ENCODE assay signal across 13 cellular contexts in genomic region chr20:3121955-3122610, GRCh38. TPM values are rescaled to one million over a fixed set of nuclear protein-coding genes. Genes with fewer than 3 reads are reported as not detected.
DNase-seq lines count a peak whose midpoint lies in the region; FAIRE-seq and TF ChIP-seq lines count a peak whose summit lies in the region.
"Had no signal": no experiment of that assay in that cellular context is flagged by ENCODE, and none has a peak within 500 bp of the region (broad histone marks: within the 10 kb centered on the region; RNA-seq: fewer than 3 reads in every experiment).

No MANE protein-coding gene starts in this region.

- DNase-seq in CD1c-positive myeloid dendritic cell (ENCODE audit: extremely low spot score) (peak; percentile 63), kidney (peak; percentile 49), substantia nigra (lab: John Stamatoyannopoulos, UW) (no peak), ecto neural progenitor cell (ENCODE audit: low spot score) (no peak), SW 1271 (lab: John Stamatoyannopoulos, UW) (no peak)
- DNase-seq in CD8-positive, alpha-beta memory T cell, result no peak
- DNase-seq in activated CD4-positive, alpha-beta memory T cell treated with anti-CD3 and anti-CD28 coated beads, Interleukin-2, amount 10 ng/mL, durations not matched to agents 7 days and 5 days, result no peak
- DNase-seq: EL, NCI-H1417 treated with DMSO at 0.1 percent for 48 hours, NCI-H345 had no signal

- H3K27ac Mint-ChIP-seq in CD8-positive, alpha-beta memory T cell, result peak overlapping the region in 6 of 8 donors; percentile 47 to 93 (median 80)
- H3K27ac Mint-ChIP-seq in activated CD4-positive, alpha-beta memory T cell treated with anti-CD3 and anti-CD28 coated beads, Interleukin-2, amount 10 ng/mL, durations not matched to agents 7 days and 5 days, result peak overlapping the region; percentile 88
- H3K27ac Mint-ChIP-seq: WTC11 had no signal

- intact Hi-C loops in kidney (cut with DNase I), result no loop called here

- H3K9me3 ChIP-seq in CD8-positive, alpha-beta memory T cell (ENCODE audit: low read length), result no peaks in the 10 kb centered on the region
- no peaks in the 10 kb centered on the region for H3K9me3 ChIP-seq in kidney (ENCODE audit: control insufficient read depth in 1 of 2, low read length in 2 of 2)

- peaks cover 34% of the 10 kb centered on the region for H3K4me1 ChIP-seq in CD8-positive, alpha-beta memory T cell (ENCODE audit: insufficient read depth, low read length)
- no peaks in the 10 kb centered on the region for H3K4me1 ChIP-seq in kidney (ENCODE audit: control insufficient read depth in 1 of 2, insufficient read depth in 1 of 2, low read depth in 1 of 2, low read length in 2 of 2)

- POLR2A ChIA-PET in CD8-positive, alpha-beta memory T cell (lab: Charles Lee), result no interaction called here
- POLR2A ChIA-PET in activated CD4-positive, alpha-beta memory T cell treated with anti-CD3 and anti-CD28 coated beads, Interleukin-2, amount 10 ng/mL, durations not matched to agents 7 days and 5 days (lab: Charles Lee), result interaction anchor here (1.0 to 2.4 kb wide), 4 partner anchors 35 to 82 kb away, joined by 3 to 5 read pairs (median 4); partner anchors contain the start of genes FASTKD5 and UBOX5

- no peaks in the 10 kb centered on the region for H3K27me3 ChIP-seq in CD8-positive, alpha-beta memory T cell (ENCODE audit: insufficient read depth, low read length, poor library complexity, severe bottlenecking)
- H3K27me3 ChIP-seq: hepatocyte had no signal

- no peak for FAIRE-seq in kidney (lab: Jason Lieb, UNC)

- H3K4me1 Mint-ChIP-seq in CD8-positive, alpha-beta memory T cell, result peaks cover 25 to 35% (median 35%) of the 10 kb centered on the region in 3 donors
- peaks cover 38% of the 10 kb centered on the region for H3K4me1 Mint-ChIP-seq in activated CD4-positive, alpha-beta memory T cell treated with anti-CD3 and anti-CD28 coated beads, Interleukin-2, amount 10 ng/mL, durations not matched to agents 7 days and 5 days
- H3K4me1 Mint-ChIP-seq: WTC11 had no signal

- peaks cover 0 to 2% (median 0%) of the 10 kb centered on the region in 5 donors for H3K9me3 Mint-ChIP-seq in CD8-positive, alpha-beta memory T cell
- H3K9me3 Mint-ChIP-seq in activated CD4-positive, alpha-beta memory T cell treated with anti-CD3 and anti-CD28 coated beads, Interleukin-2, amount 10 ng/mL, durations not matched to agents 7 days and 5 days, result peaks cover 6% of the 10 kb centered on the region

- no peaks in the 10 kb centered on the region for H3K36me3 ChIP-seq in CD8-positive, alpha-beta memory T cell (ENCODE audit: insufficient read depth, low read length)
- H3K36me3 ChIP-seq in kidney (ENCODE audit: control insufficient read depth in 1 of 2, insufficient read depth in 2 of 2, low read length in 2 of 2), result peaks cover 6 to 10% of the 10 kb centered on the region in 2 donors

- no peak overlapping the region for H3K27ac ChIP-seq in CD8-positive, alpha-beta memory T cell (ENCODE audit: low read depth, low read length)
- H3K27ac ChIP-seq in kidney (ENCODE audit: low read depth in 2 of 2, low read length in 2 of 2) (no peak overlapping the region), substantia nigra (ENCODE audit: low read depth, low read length, poor library complexity, severe bottlenecking) (no peak overlapping the region)
- H3K27ac ChIP-seq: hepatocyte had no signal

- CTCF ChIA-PET in CD8-positive, alpha-beta memory T cell (lab: Charles Lee), result no interaction called here
- CTCF ChIA-PET in activated CD4-positive, alpha-beta memory T cell treated with anti-CD3 and anti-CD28 coated beads, Interleukin-2, amount 10 ng/mL, durations not matched to agents 7 days and 5 days (lab: Charles Lee), result no interaction called here

- no peak overlapping the region for H3K4me3 Mint-ChIP-seq in CD8-positive, alpha-beta memory T cell
- H3K4me3 Mint-ChIP-seq in activated CD4-positive, alpha-beta memory T cell treated with anti-CD3 and anti-CD28 coated beads, Interleukin-2, amount 10 ng/mL, durations not matched to agents 7 days and 5 days, result no peak overlapping the region
- H3K4me3 Mint-ChIP-seq: WTC11 had no signal

- no peak for TF ChIP-seq CTCF in kidney (IDR thresholded peaks at IDR 0.05; ENCODE audit: borderline replicate concordance, extremely low read depth, insufficient read depth)

- H3K36me3 Mint-ChIP-seq in CD8-positive, alpha-beta memory T cell, result peaks cover 3 to 43% (median 17%) of the 10 kb centered on the region in 3 donors
- peaks cover 48% of the 10 kb centered on the region for H3K36me3 Mint-ChIP-seq in activated CD4-positive, alpha-beta memory T cell treated with anti-CD3 and anti-CD28 coated beads, Interleukin-2, amount 10 ng/mL, durations not matched to agents 7 days and 5 days (ENCODE audit: low read depth)

- no peak overlapping the region for H3K9ac ChIP-seq in kidney (ENCODE audit: low read length in 2 of 2)

- no peaks in the 10 kb centered on the region for H3K27me3 Mint-ChIP-seq in CD8-positive, alpha-beta memory T cell
- no peaks in the 10 kb centered on the region for H3K27me3 Mint-ChIP-seq in activated CD4-positive, alpha-beta memory T cell treated with anti-CD3 and anti-CD28 coated beads, Interleukin-2, amount 10 ng/mL, durations not matched to agents 7 days and 5 days

- H3K4me3 ChIP-seq in CD8-positive, alpha-beta memory T cell (ENCODE audit: low read length), result peak overlapping the region; percentile 53
- H3K4me3 ChIP-seq in kidney (ENCODE audit: low read length in 2 of 2), result no peak overlapping the region
- H3K4me3 ChIP-seq: hepatocyte had no signal

RNA-seq across cellular contexts. Expression of gene AVP, which starts 37.6 kb away (rescaled TPM):
- total RNA-seq in CD8-positive, alpha-beta memory T cell, result not detected
- polyA plus RNA-seq in CD8-positive, alpha-beta memory T cell, result not detected
- total RNA-seq in activated CD4-positive, alpha-beta memory T cell treated with anti-CD3 and anti-CD28 coated beads, Interleukin-2, amount 10 ng/mL, durations not matched to agents 7 days and 5 days, result not detected
- not detected for total RNA-seq in kidney
- 2.1 TPM for polyA plus RNA-seq in kidney (ENCODE audit: insufficient read depth, low read depth, low replicate concordance)
- total RNA-seq: dermis blood vessel endothelial cell had no signal

RNA-seq across cellular contexts. Expression of gene FASTKD5, which starts 37.6 kb away (rescaled TPM):
- 10 to 100 TPM; 26.7 to 27.0 TPM for total RNA-seq in CD8-positive, alpha-beta memory T cell
- polyA plus RNA-seq in CD8-positive, alpha-beta memory T cell, result 14.6 TPM
- 10 to 100 TPM; 20.1 to 20.8 TPM for total RNA-seq in activated CD4-positive, alpha-beta memory T cell treated with anti-CD3 and anti-CD28 coated beads, Interleukin-2, amount 10 ng/mL, durations not matched to agents 7 days and 5 days
- total RNA-seq in kidney, result 15.8 TPM
- polyA plus RNA-seq in kidney (ENCODE audit: insufficient read depth, low read depth, low replicate concordance), result 17.3 TPM

RNA-seq across cellular contexts. Expression of gene UBOX5, which starts 37.6 kb away (rescaled TPM):
- 1 to 10 TPM; 6.0 to 6.8 TPM for total RNA-seq in CD8-positive, alpha-beta memory T cell
- 7.5 TPM for polyA plus RNA-seq in CD8-positive, alpha-beta memory T cell
- 10 to 100 TPM in 1 of 2 experiments, 1 to 10 TPM in 1; 8.4 to 10.7 TPM for total RNA-seq in activated CD4-positive, alpha-beta memory T cell treated with anti-CD3 and anti-CD28 coated beads, Interleukin-2, amount 10 ng/mL, durations not matched to agents 7 days and 5 days
- 7.2 TPM for total RNA-seq in kidney
- polyA plus RNA-seq in kidney (ENCODE audit: insufficient read depth, low read depth, low replicate concordance), result 5.6 TPM

RNA-seq across cellular contexts. Expression of gene OXT, which starts 50.7 kb away (rescaled TPM):
- under 1 TPM in 1 of 2 experiments, not detected in 1; 0.79 TPM for total RNA-seq in CD8-positive, alpha-beta memory T cell
- polyA plus RNA-seq in CD8-positive, alpha-beta memory T cell, result 1.4 TPM
- total RNA-seq in activated CD4-positive, alpha-beta memory T cell treated with anti-CD3 and anti-CD28 coated beads, Interleukin-2, amount 10 ng/mL, durations not matched to agents 7 days and 5 days, result not detected
- total RNA-seq in kidney, result not detected
- 10.8 TPM for polyA plus RNA-seq in kidney (ENCODE audit: insufficient read depth, low read depth, low replicate concordance)
- total RNA-seq: dermis blood vessel endothelial cell, hepatocyte, WTC11 had no signal

RNA-seq across cellular contexts. Expression of gene LZTS3, which starts 51.3 kb away (rescaled TPM):
- 1 to 10 TPM in 1 of 2 experiments, under 1 TPM in 1; 0.97 to 1.0 TPM for total RNA-seq in CD8-positive, alpha-beta memory T cell
- polyA plus RNA-seq in CD8-positive, alpha-beta memory T cell, result 0.35 TPM
- 1 to 10 TPM in 1 of 2 experiments, under 1 TPM in 1; 0.90 to 1.0 TPM for total RNA-seq in activated CD4-positive, alpha-beta memory T cell treated with anti-CD3 and anti-CD28 coated beads, Interleukin-2, amount 10 ng/mL, durations not matched to agents 7 days and 5 days
- total RNA-seq in kidney, result 20.0 TPM
- 23.0 TPM for polyA plus RNA-seq in kidney (ENCODE audit: insufficient read depth, low read depth, low replicate concordance)

Comparison
In these comparisons a context has a peak if more than half of its experiments do, and no peak if none do; other contexts are left out.
1. DNase-seq: peak in CD1c-positive myeloid dendritic cell (single experiment) and kidney (single experiment); none in CD8-positive, alpha-beta memory T cell (0 of 5), activated CD4-positive, alpha-beta memory T cell treated with anti-CD3 and anti-CD28 coated beads, Interleukin-2, amount 10 ng/mL, durations not matched to agents 7 days and 5 days (single experiment), substantia nigra (0 of 49), ecto neural progenitor cell (single experiment) and SW 1271 (0 of 2).